In the genomic region with DNA sequence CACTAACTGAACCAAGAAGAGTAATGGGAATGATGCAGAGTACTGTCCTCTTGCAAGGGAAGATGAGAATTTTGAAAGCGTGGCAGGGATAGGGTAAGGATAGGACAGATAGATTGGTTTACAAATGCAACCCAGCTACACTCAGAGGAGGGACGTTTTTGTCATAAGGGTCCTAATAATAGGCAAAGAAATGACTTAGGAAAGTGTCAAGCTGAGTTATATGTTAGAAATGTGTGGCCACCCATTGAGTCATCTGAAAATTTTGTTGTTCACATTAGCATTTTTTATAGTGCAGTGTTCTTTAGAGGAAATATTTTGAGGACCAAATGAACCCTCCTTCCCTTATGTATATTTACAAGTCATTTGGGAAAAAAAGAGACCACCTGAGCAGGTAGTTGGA, we compare ENCODE assay signal across 1 cellular context.
TF ChIP-seq lines count a peak whose summit lies in the region.

No MANE protein-coding gene starts in this region.

TF ChIP-seq in IMR-90, 13 proteins besides CTCF, POLR2A, EP300 and RAD21 (continued from another document):
- no peak for TF ChIP-seq RCOR1 (IDR thresholded peaks at IDR 0.05; ENCODE audit: insufficient replicate concordance, low read length)
- no peak for TF ChIP-seq CEBPB (IDR thresholded peaks at IDR 0.05; ENCODE audit: low read depth, low read length)
- no peak for TF ChIP-seq RFX5 (IDR thresholded peaks at IDR 0.05; ENCODE audit: low read depth, low read length)
- TF ChIP-seq SMC3 (IDR thresholded peaks at IDR 0.05; ENCODE audit: low read depth, low read length), result no peak
- no peak for TF ChIP-seq MAZ (IDR thresholded peaks at IDR 0.05; ENCODE audit: borderline replicate concordance, low read depth, low read length)
- no peak for TF ChIP-seq FOS (IDR thresholded peaks at IDR 0.05; ENCODE audit: low read depth, low read length)
- no peak for TF ChIP-seq NFE2L2 (IDR thresholded peaks at IDR 0.05; ENCODE audit: low read depth, low read length)
- no peak for TF ChIP-seq MAFK (IDR thresholded peaks at IDR 0.05; ENCODE audit: low read depth, low read length)
